ENCODE assay signal across 18 cellular contexts in genomic region chr5:21701317-21701716, GRCh38.
DNase-seq lines count a peak whose midpoint lies in the region; ATAC-seq and TF ChIP-seq lines count a peak whose summit lies in the region.
"Had no signal": no experiment of that assay in that cellular context is flagged by ENCODE, and none has a peak within 500 bp of the region (broad histone marks: within the 10 kb centered on the region; RNA-seq: fewer than 3 reads in every experiment).

No MANE protein-coding gene starts in this region.

- no peaks in the 10 kb centered on the region for H4K20me1 ChIP-seq in neural progenitor cell (ENCODE audit: low read depth)

- H3K27me3 Mint-ChIP-seq in neural progenitor cell (ENCODE audit: insufficient read depth, low read depth), result peaks cover 6% of the 10 kb centered on the region
- H3K27me3 Mint-ChIP-seq: activated naive CD8-positive, alpha-beta T cell treated with anti-CD3 and anti-CD28 coated beads for 36 hours had no signal

- H3K27me3 ChIP-seq in adipocyte (replicated peaks; ENCODE audit: control insufficient read depth, insufficient read depth, low read length), result no peaks in the 10 kb centered on the region
- H3K27me3 ChIP-seq in neural progenitor cell, result no peaks in the 10 kb centered on the region

- H3K79me2 ChIP-seq in neural progenitor cell (ENCODE audit: low read depth), result no peaks in the 10 kb centered on the region

- H3K4me2 ChIP-seq in neural progenitor cell, result peak overlapping the region; percentile 16

- H3K4me1 Mint-ChIP-seq in neural progenitor cell, result peaks cover 5% of the 10 kb centered on the region
- H3K4me1 Mint-ChIP-seq: activated naive CD8-positive, alpha-beta T cell treated with anti-CD3 and anti-CD28 coated beads for 36 hours had no signal

- ATAC-seq in GM21786 (IDR thresholded peaks at IDR 0.05; ENCODE audit: unreplicated experiment), result peak; percentile 44
- ATAC-seq: activated CD4-positive, CD25-positive, alpha-beta regulatory T cell treated with anti-CD3 and anti-CD28 coated beads, Interleukin-2, amount 50 U/mL, for 24 hours; left ventricle myocardium superior had no signal

- H3K36me3 ChIP-seq in adipocyte (ENCODE audit: control insufficient read depth, insufficient read depth, low read length, severe bottlenecking) (no peaks in the 10 kb centered on the region), neural progenitor cell (no peaks in the 10 kb centered on the region)
- H3K36me3 ChIP-seq: SJSA1 had no signal

- peak overlapping the region; percentile 7 for H2AFZ ChIP-seq in neural progenitor cell (replicated peaks)

- DNase-seq in M059J (ENCODE audit: low read depth), result peak; percentile 55
- DNase-seq in adipocyte (ENCODE audit: low read depth), result peak; percentile 69
- peak; percentile 15 for DNase-seq in neural progenitor cell (ENCODE audit: low spot score)
- no peak for DNase-seq in NCI-H1105 treated with DMSO at 0.1 percent for 48 hours (lab: John Stamatoyannopoulos, UW)
- DNase-seq in NCI-H1092 (lab: John Stamatoyannopoulos, UW), result no peak
- DNase-seq in NCI-H82 (lab: John Stamatoyannopoulos, UW), result no peak
- DNase-seq: activated naive CD8-positive, alpha-beta T cell treated with anti-CD3 and anti-CD28 coated beads for 36 hours; erythroblast; GDM1; glutamatergic neuron; left ventricle myocardium superior; NCI-H146; NCI-H345; nucleus accumbens; retina had no signal

- H3K4me3 ChIP-seq in adipocyte (ENCODE audit: low read length), result no peak overlapping the region
- no peak overlapping the region for H3K4me3 ChIP-seq in neural progenitor cell
- H3K4me3 ChIP-seq: SJSA1 had no signal

- H3K9ac ChIP-seq in adipocyte (ENCODE audit: low read length), result no peak overlapping the region
- H3K9ac ChIP-seq in neural progenitor cell, result no peak overlapping the region

- no peak for TF ChIP-seq CTCF in neural progenitor cell (IDR thresholded peaks at IDR 0.05)

- no peak overlapping the region for H3K4me3 Mint-ChIP-seq in neural progenitor cell
- H3K4me3 Mint-ChIP-seq: activated naive CD8-positive, alpha-beta T cell treated with anti-CD3 and anti-CD28 coated beads for 36 hours had no signal

- H3K27ac ChIP-seq in neural progenitor cell, result no peak overlapping the region
- H3K27ac ChIP-seq: SJSA1 had no signal

- no peaks in the 10 kb centered on the region for H3K36me3 Mint-ChIP-seq in neural progenitor cell
- H3K36me3 Mint-ChIP-seq: activated naive CD8-positive, alpha-beta T cell treated with anti-CD3 and anti-CD28 coated beads for 36 hours had no signal

- H3K4me1 ChIP-seq in adipocyte (ENCODE audit: control insufficient read depth, insufficient read depth, low read length) (no peaks in the 10 kb centered on the region), neural progenitor cell (peaks cover 14% of the 10 kb centered on the region)
- H3K4me1 ChIP-seq: SJSA1 had no signal

- no peaks in the 10 kb centered on the region for H3F3A ChIP-seq in neural progenitor cell (ENCODE audit: low read depth)

- no peak overlapping the region for H3K27ac Mint-ChIP-seq in neural progenitor cell
- H3K27ac Mint-ChIP-seq: activated naive CD8-positive, alpha-beta T cell treated with anti-CD3 and anti-CD28 coated beads for 36 hours had no signal

- peaks cover 5% of the 10 kb centered on the region for H3K9me3 Mint-ChIP-seq in neural progenitor cell

- no peaks in the 10 kb centered on the region for H3K9me3 ChIP-seq in adipocyte (ENCODE audit: control insufficient read depth, low read length)
- H3K9me3 ChIP-seq in neural progenitor cell (ENCODE audit: low read depth), result no peaks in the 10 kb centered on the region
- H3K9me3 ChIP-seq: SJSA1 had no signal

Comparison
In these comparisons a context has a peak if more than half of its experiments do, and no peak if none do; other contexts are left out.
1. DNase-seq: peak in M059J (single experiment), adipocyte (single experiment) and neural progenitor cell (single experiment); none in NCI-H1105 treated with DMSO at 0.1 percent for 48 hours (single experiment), NCI-H1092 (single experiment) and NCI-H82 (single experiment).